18 cellular contexts compared by ENCODE assay signal in genomic region chr13:76709851-76710250, GRCh38.
DNase-seq lines count a peak whose midpoint lies in the region; ATAC-seq and TF ChIP-seq lines count a peak whose summit lies in the region.
"Had no signal": no experiment of that assay in that cellular context is flagged by ENCODE, and none has a peak within 500 bp of the region (broad histone marks: within the 10 kb centered on the region; RNA-seq: fewer than 3 reads in every experiment).

No MANE protein-coding gene starts in this region.

- no peak overlapping the region for H3K4me3 Mint-ChIP-seq in chondrocyte (ENCODE audit: unreplicated experiment)
- H3K4me3 Mint-ChIP-seq: CD8-positive, alpha-beta memory T cell had no signal

- H3K9me3 ChIP-seq in transverse colon = no peaks in the 10 kb centered on the region
- no peaks in the 10 kb centered on the region for H3K9me3 ChIP-seq in right lobe of liver
- H3K9me3 ChIP-seq: BLaER1 treated with 17β-estradiol and CSF1 and Interleukin-3, amounts not matched to agents 10 nM and 100 nM had no signal

- CTCF ChIA-PET in GM10248 (lab: Yijun Ruan, JAX) = no interaction called here

- H4K8ac ChIP-seq in mesendoderm (ENCODE audit: low read depth, low read length) = no peak overlapping the region

- DNase-seq in AG08395 (ENCODE audit: low spot score) (peak; percentile 27), GM03348 (ENCODE audit: low spot score) (peak; percentile 29), chondrocyte (ENCODE audit: low spot score) (no peak), mesendoderm (peak; percentile 14), NCI-H69 (lab: John Stamatoyannopoulos, UW) (no peak), transverse colon (no peak), right lobe of liver (no peak), GM10248 (ENCODE audit: extremely low spot score) (no peak)
- DNase-seq: CD8-positive, alpha-beta memory T cell; HCEC 1CT; KBM-7; MV-4-11; NCI-H1694 treated with DMSO at 0.1 percent for 48 hours; NCI-H2107; NCI-H510A; NCI-H774; SHP77 treated with DMSO at 0.1 percent for 48 hours had no signal

- no peak overlapping the region for H3K23ac ChIP-seq in mesendoderm (ENCODE audit: low read length)

- no peak overlapping the region for H2AK5ac ChIP-seq in mesendoderm (ENCODE audit: low read length)

- H3K9ac ChIP-seq in mesendoderm (ENCODE audit: low read length) = no peak overlapping the region
- H3K9ac ChIP-seq: BLaER1 treated with 17β-estradiol and CSF1 and Interleukin-3, amounts not matched to agents 10 nM and 100 nM had no signal

- POLR2A ChIA-PET in GM10248 (lab: Yijun Ruan, JAX) = no interaction called here

- TF ChIP-seq POLR2A in transverse colon (IDR thresholded peaks at IDR 0.05) = no peak
- TF ChIP-seq POLR2A in right lobe of liver (IDR thresholded peaks at IDR 0.05) = no peak

- H3K4me1 Mint-ChIP-seq in chondrocyte (ENCODE audit: low read depth) = peaks cover 55% of the 10 kb centered on the region
- H3K4me1 Mint-ChIP-seq: CD8-positive, alpha-beta memory T cell had no signal

- H3K4me2 ChIP-seq in mesendoderm (ENCODE audit: low read length) = no peak overlapping the region

- TF ChIP-seq CTCF in chondrocyte (IDR thresholded peaks at IDR 0.05) (no peak), transverse colon (IDR thresholded peaks at IDR 0.05) (no peak), right lobe of liver (IDR thresholded peaks at IDR 0.05) (no peak), GM10248 (IDR thresholded peaks at IDR 0.05; ENCODE audit: control extremely low read depth, extremely low read depth, low read depth, missing control alignments) (no peak)

- in situ Hi-C loops in transverse colon (cut with MboI; ENCODE audit: low pct_ligation_motif_present in 1 of 4, low pct_unique_long_range_greater_than_20kb in 1 of 4, low sequenced_read_pairs in 3 of 4) = no loop called here

- H3K27ac ChIP-seq in mesendoderm (ENCODE audit: low read depth, low read length) (no peak overlapping the region), transverse colon (no peak overlapping the region), right lobe of liver (no peak overlapping the region)
- H3K27ac ChIP-seq: BLaER1 treated with 17β-estradiol and CSF1 and Interleukin-3, amounts not matched to agents 10 nM and 100 nM had no signal

- H2BK120ac ChIP-seq in mesendoderm (ENCODE audit: low read depth, low read length) = no peak overlapping the region

- H3K9me3 Mint-ChIP-seq in chondrocyte (ENCODE audit: low read depth) = peaks cover 4% of the 10 kb centered on the region
- H3K9me3 Mint-ChIP-seq: CD8-positive, alpha-beta memory T cell had no signal

- no peaks in the 10 kb centered on the region for H3K27me3 ChIP-seq in mesendoderm (ENCODE audit: insufficient read depth, low read length, poor library complexity)
- H3K27me3 ChIP-seq in transverse colon = no peaks in the 10 kb centered on the region
- H3K27me3 ChIP-seq in right lobe of liver = no peaks in the 10 kb centered on the region
- H3K27me3 ChIP-seq: BLaER1 treated with 17β-estradiol and CSF1 and Interleukin-3, amounts not matched to agents 10 nM and 100 nM had no signal

- H4K5ac ChIP-seq in mesendoderm (ENCODE audit: low read length) = no peak overlapping the region

- H3K4ac ChIP-seq in mesendoderm (ENCODE audit: low read depth, low read length) = no peak overlapping the region

- no peak overlapping the region for H3K18ac ChIP-seq in mesendoderm (ENCODE audit: low read length)

- WGBS in mesendoderm (ENCODE audit: extremely low coverage, insufficient coverage, low lambda C conversion rate) = no CpG with 5 or more reads among the region's 1 CpG
- 91% methylated on average over 1 of the region's 1 CpG; no CpG with 5 or more reads in 1 of the 2 donors for WGBS in transverse colon (ENCODE audit: low coverage in 1 of 2), 2 donors
- WGBS in right lobe of liver (ENCODE audit: insufficient coverage, low coverage, low lambda C conversion rate, missing lambda C conversion rate) = 63% methylated on average over 1 of the region's 1 CpG

- no peak overlapping the region for H2BK5ac ChIP-seq in mesendoderm (ENCODE audit: low read length)

- intact Hi-C loops in transverse colon (cut with DNase I; ENCODE audit: low total_unique reads) = no loop called here
- intact Hi-C loops in right lobe of liver (cut with DNase I) = no loop called here

- H3K36me3 Mint-ChIP-seq in chondrocyte (ENCODE audit: low read depth) = no peaks in the 10 kb centered on the region
- H3K36me3 Mint-ChIP-seq: CD8-positive, alpha-beta memory T cell had no signal

- no peak for ATAC-seq in right lobe of liver

- H3K79me2 ChIP-seq in mesendoderm (ENCODE audit: control insufficient read depth, insufficient read depth, low read length) = no peaks in the 10 kb centered on the region

- no peak overlapping the region for H3K56ac ChIP-seq in mesendoderm (ENCODE audit: low read length)

- no peak overlapping the region for H2BK15ac ChIP-seq in mesendoderm (replicated peaks; ENCODE audit: low read depth)

- TF ChIP-seq EP300 in transverse colon (IDR thresholded peaks at IDR 0.05; ENCODE audit: low read depth) = no peak

- no peaks in the 10 kb centered on the region for H3K27me3 Mint-ChIP-seq in chondrocyte (ENCODE audit: low read depth)
- H3K27me3 Mint-ChIP-seq: CD8-positive, alpha-beta memory T cell had no signal

- H3K4me1 ChIP-seq in mesendoderm (ENCODE audit: control insufficient read depth, low read depth, low read length) (no peaks in the 10 kb centered on the region), transverse colon (peaks cover 0 to 13% (median 2%) of the 10 kb centered on the region in 4 donors), right lobe of liver (no peaks in the 10 kb centered on the region)

- H3K79me1 ChIP-seq in mesendoderm (ENCODE audit: low read length) = no peaks in the 10 kb centered on the region

- peak overlapping the region; percentile 1 for H3K27ac Mint-ChIP-seq in chondrocyte (ENCODE audit: unreplicated experiment)
- H3K27ac Mint-ChIP-seq: CD8-positive, alpha-beta memory T cell had no signal

- no peaks in the 10 kb centered on the region for H3K36me3 ChIP-seq in mesendoderm (ENCODE audit: control insufficient read depth, insufficient read depth, low read length)
- H3K36me3 ChIP-seq in transverse colon = no peaks in the 10 kb centered on the region
- no peaks in the 10 kb centered on the region for H3K36me3 ChIP-seq in right lobe of liver
- H3K36me3 ChIP-seq: BLaER1 treated with 17β-estradiol and CSF1 and Interleukin-3, amounts not matched to agents 10 nM and 100 nM had no signal

- H3K4me3 ChIP-seq in mesendoderm (ENCODE audit: low read length) = no peak overlapping the region
- H3K4me3 ChIP-seq in transverse colon = no peak overlapping the region
- no peak overlapping the region for H3K4me3 ChIP-seq in right lobe of liver
- H3K4me3 ChIP-seq: BLaER1 treated with 17β-estradiol and CSF1 and Interleukin-3, amounts not matched to agents 10 nM and 100 nM had no signal

Comparison
In these comparisons a context has a peak if more than half of its experiments do, and no peak if none do; other contexts are left out.
1. DNase-seq: peak in AG08395 (single experiment), GM03348 (single experiment) and mesendoderm (single experiment); none in chondrocyte (single experiment), NCI-H69 (single experiment), transverse colon (single experiment), right lobe of liver (0 of 3) and GM10248 (single experiment).